Comparison of ENCODE assay signal across 8 cellular contexts in the genomic region with DNA sequence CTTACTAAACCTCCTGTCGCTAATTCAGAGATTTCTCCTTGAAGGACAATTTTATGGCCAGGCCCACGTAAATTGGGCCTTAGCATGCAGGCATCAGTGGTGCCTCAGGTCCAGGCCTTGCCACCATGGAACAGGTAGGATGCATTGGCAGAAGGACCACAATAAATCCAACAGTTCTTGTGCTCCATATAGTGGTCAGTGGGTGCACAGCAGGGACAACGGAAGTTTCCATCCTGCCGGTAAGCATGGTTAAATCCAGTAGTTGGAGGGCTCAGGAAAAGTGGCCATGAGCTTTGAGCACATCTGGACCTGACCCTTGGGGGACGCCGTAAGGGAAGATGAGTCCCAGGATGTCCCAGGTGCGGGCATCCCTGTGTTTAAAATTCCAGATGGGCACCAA. TPM values are rescaled to one million over a fixed set of nuclear protein-coding genes. Genes with fewer than 3 reads are reported as not detected.
"Had no signal": no experiment of that assay in that cellular context is flagged by ENCODE, and none has a peak within 500 bp of the region (broad histone marks: within the 10 kb centered on the region; RNA-seq: fewer than 3 reads in every experiment).

No MANE protein-coding gene starts in this region.

RNA-seq across cellular contexts. Expression of a gene that starts 11.7 kb away (rescaled TPM):
- total RNA-seq: LHCN-M2, MCF 10A, NCI-H460, PC-3, Peyer's patch, Right ventricle myocardium superior, SJSA1 had no signal
- polyA plus RNA-seq: SK-N-SH had no signal

RNA-seq across cellular contexts. Expression of a gene that starts 54.1 kb away (rescaled TPM):
- total RNA-seq: LHCN-M2, MCF 10A, NCI-H460, PC-3, Peyer's patch, Right ventricle myocardium superior, SJSA1 had no signal
- polyA plus RNA-seq: SK-N-SH had no signal
